Comparison of ENCODE assay signal across 8 cellular contexts in the genomic region with DNA sequence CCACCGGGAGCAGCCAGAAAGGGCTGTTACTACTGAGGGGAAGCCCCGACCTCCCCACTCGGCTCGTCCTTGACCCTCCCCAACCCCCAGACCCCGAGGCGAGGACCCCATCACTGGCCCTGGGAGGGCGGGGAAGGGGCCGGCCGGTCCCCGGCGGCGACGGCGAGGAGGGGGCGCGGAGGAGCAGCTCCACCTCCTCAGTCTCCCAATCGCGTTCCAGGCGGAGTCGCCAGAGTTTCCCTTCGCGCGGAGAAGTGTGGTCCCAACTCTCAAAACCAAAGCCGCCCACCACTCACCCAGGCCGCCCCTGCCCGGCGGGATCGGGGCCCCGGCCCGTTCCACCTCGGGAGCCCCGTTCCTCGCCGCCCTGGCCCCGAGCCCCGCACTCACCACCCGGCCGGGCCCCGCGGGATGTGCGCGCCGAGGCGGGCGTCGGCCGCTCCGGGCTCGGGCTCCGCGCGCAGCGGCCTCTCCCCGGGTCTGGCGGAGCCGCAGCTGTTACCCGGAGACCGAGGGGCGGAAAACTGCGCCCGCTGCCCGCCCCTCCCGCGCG. TPM values are rescaled to one million over a fixed set of nuclear protein-coding genes. Genes with fewer than 3 reads are reported as not detected.
DNase-seq lines count a peak whose midpoint lies in the region; ATAC-seq and TF ChIP-seq lines count a peak whose summit lies in the region.

No MANE protein-coding gene starts in this region.

- no peak overlapping the region for H3K27ac Mint-ChIP-seq in stimulated activated memory B cell treated with anti-CD40 and anti-IgM and Interleukin-4, amounts not matched to agents 10 μg/mL and 1 μg/mL and 100 μg/mL, for 72 hours

- H3K27me3 ChIP-seq in MG63 = no peaks in the 10 kb centered on the region
- H3K27me3 ChIP-seq in mammary epithelial cell (ENCODE audit: insufficient read depth, low read length) = no peaks in the 10 kb centered on the region
- no peaks in the 10 kb centered on the region for H3K27me3 ChIP-seq in kidney epithelial cell (ENCODE audit: control insufficient read depth, insufficient read depth, low read length)

- H3K4me1 Mint-ChIP-seq in stimulated activated memory B cell treated with anti-CD40 and anti-IgM and Interleukin-4, amounts not matched to agents 10 μg/mL and 1 μg/mL and 100 μg/mL, for 72 hours = peaks cover 9% of the 10 kb centered on the region

- peak overlapping the region; percentile 61 for H3K27ac ChIP-seq in mammary epithelial cell (ENCODE audit: insufficient read depth, low read depth, low read length)

- peak overlapping the region; percentile 25 for H2AFZ ChIP-seq in mammary epithelial cell (ENCODE audit: low read depth, low read length)

- peaks cover 35% of the 10 kb centered on the region for H3K27me3 Mint-ChIP-seq in stimulated activated memory B cell treated with anti-CD40 and anti-IgM and Interleukin-4, amounts not matched to agents 10 μg/mL and 1 μg/mL and 100 μg/mL, for 72 hours

- in situ Hi-C loops in mammary epithelial cell (cut with MboI; ENCODE audit: low sequenced_read_pairs in 2 of 2) = no loop called here

- peaks cover 89% of the 10 kb centered on the region for H3K79me2 ChIP-seq in mammary epithelial cell (ENCODE audit: insufficient read depth, low read length)

- CTCF ChIA-PET in mammary epithelial cell (lab: Charles Lee; ENCODE audit: low non-redundant PET) = interaction anchor here (0.6 kb wide), 1 partner anchor 234 kb away, joined by 3 read pairs; no protein-coding TSS in a partner anchor

- no peak overlapping the region for H3K4me3 Mint-ChIP-seq in stimulated activated memory B cell treated with anti-CD40 and anti-IgM and Interleukin-4, amounts not matched to agents 10 μg/mL and 1 μg/mL and 100 μg/mL, for 72 hours

- DNase-seq in NCI-H82 (lab: John Stamatoyannopoulos, UW) (peak; percentile 50), NCI-H82 treated with DMSO at 0.1 percent for 48 hours (lab: John Stamatoyannopoulos, UW; ENCODE audit: unreplicated experiment) (no peak), MG63 (peak; percentile 27), mammary epithelial cell (no peak), kidney epithelial cell (ENCODE audit: low read depth) (no peak), GDM1 (lab: John Stamatoyannopoulos, UW) (no peak)

- BruUV-seq in mammary epithelial cell (replicated peaks; lab: Mats Ljungman, UMichigan) = no TSS peak

- dilution Hi-C loops in mammary epithelial cell (cut with HindIII; ENCODE audit: low sequenced_read_pairs) = no loop called here

- no peaks in the 10 kb centered on the region for H3K9me3 Mint-ChIP-seq in stimulated activated memory B cell treated with anti-CD40 and anti-IgM and Interleukin-4, amounts not matched to agents 10 μg/mL and 1 μg/mL and 100 μg/mL, for 72 hours

- TF ChIP-seq CTCF in mammary epithelial cell (conservative IDR thresholded peaks at IDR 0.05 in 1 of 2, IDR thresholded peaks at IDR 0.05 in 1 of 2; ENCODE audit: extremely low read depth in 1 of 2, insufficient read depth in 1 of 2, low read depth in 1 of 2, low read length in 2 of 2) (no peak), kidney epithelial cell (IDR thresholded peaks at IDR 0.05; ENCODE audit: insufficient read depth, low read length, poor library complexity, severe bottlenecking) (no peak)

- H3K36me3 ChIP-seq in MG63 (no peaks in the 10 kb centered on the region; the same call in 1 of the 2 replicates), mammary epithelial cell (ENCODE audit: insufficient read depth, low read length) (no peaks in the 10 kb centered on the region), kidney epithelial cell (ENCODE audit: control insufficient read depth, insufficient read depth, low read length) (peaks cover 3% of the 10 kb centered on the region)

- H3K9ac ChIP-seq in mammary epithelial cell (ENCODE audit: insufficient read depth, low read length) = peak overlapping the region; percentile 78

- WGBS in mammary epithelial cell (ENCODE audit: low coverage, missing lambda C conversion rate) = under 1% methylated on average over 21 of the region's 65 CpGs

- H3K36me3 Mint-ChIP-seq in stimulated activated memory B cell treated with anti-CD40 and anti-IgM and Interleukin-4, amounts not matched to agents 10 μg/mL and 1 μg/mL and 100 μg/mL, for 72 hours = peaks cover 7% of the 10 kb centered on the region

- H3K9me3 ChIP-seq in MG63 = no peaks in the 10 kb centered on the region
- H3K9me3 ChIP-seq in mammary epithelial cell (replicated peaks; ENCODE audit: insufficient read depth, low read length) = no peaks in the 10 kb centered on the region

- H4K20me1 ChIP-seq in mammary epithelial cell (ENCODE audit: insufficient read depth, low read length) = no peaks in the 10 kb centered on the region

- intact Hi-C loops in mammary epithelial cell (cut with micrococcal nuclease) = no loop called here

- peaks cover 81% of the 10 kb centered on the region for H3K4me1 ChIP-seq in mammary epithelial cell (ENCODE audit: insufficient read depth, low read length)

- peak; percentile 58 for ATAC-seq in stimulated activated memory B cell treated with anti-CD40 and anti-IgM and Interleukin-4, amounts not matched to agents 10 μg/mL and 1 μg/mL and 100 μg/mL, for 72 hours
- no peak for ATAC-seq in HG03520 (IDR thresholded peaks at IDR 0.05; ENCODE audit: unreplicated experiment)

- peak overlapping the region; percentile 50 for H3K4me3 ChIP-seq in MG63
- H3K4me3 ChIP-seq in mammary epithelial cell (replicated peaks in 1 of 3; ENCODE audit: insufficient read depth in 1 of 3, low read depth in 2 of 3, low read length in 3 of 3) = peak overlapping the region; percentile 54 to 67 (median 61)
- peak overlapping the region; percentile 81 for H3K4me3 ChIP-seq in kidney epithelial cell (ENCODE audit: low read depth, low read length)

- peak overlapping the region; percentile 86 for H3K4me2 ChIP-seq in mammary epithelial cell (ENCODE audit: insufficient read depth, low read depth, low read length)

RNA-seq across cellular contexts. Expression of a gene that starts 0.9 kb away (rescaled TPM):
- 1.6 and 7.0 TPM in 2 replicates for total RNA-seq in MG63 (2014; rRNA removed; shearing (Covaris generic); ENCODE audit: low replicate concordance)
- 100 to 1,000 TPM; 163 to 195 TPM for total RNA-seq in mammary epithelial cell
- 100 TPM for polyA plus RNA-seq in mammary epithelial cell
- polyA minus RNA-seq in mammary epithelial cell = 205 TPM
- total RNA-seq in kidney epithelial cell = 115 and 137 TPM in 2 replicates

RNA-seq across cellular contexts. Expression of a gene that starts 11.0 kb away (rescaled TPM):
- 26.9 and 28.6 TPM in 2 replicates for total RNA-seq in MG63 (2014; rRNA removed; shearing (Covaris generic); ENCODE audit: low replicate concordance)
- 10 to 100 TPM; 25.6 to 27.3 TPM for total RNA-seq in mammary epithelial cell
- polyA plus RNA-seq in mammary epithelial cell = 46.3 TPM
- polyA minus RNA-seq in mammary epithelial cell = 13.6 TPM
- total RNA-seq in kidney epithelial cell = 39.2 and 46.4 TPM in 2 replicates

RNA-seq across cellular contexts. Expression of a gene that starts 11.1 kb away (rescaled TPM):
- total RNA-seq in MG63 (2014; rRNA removed; shearing (Covaris generic); ENCODE audit: low replicate concordance) = 316 and 348 TPM in 2 replicates
- total RNA-seq in mammary epithelial cell (100 to 1,000 TPM in 1 of 2 donors, 10 to 100 TPM in 1; 80.5 to 270 TPM), kidney epithelial cell (374 and 462 TPM in 2 replicates)
- polyA plus RNA-seq in mammary epithelial cell = 224 TPM
- polyA minus RNA-seq in mammary epithelial cell = 32.7 TPM

RNA-seq across cellular contexts. Expression of a gene that starts 17.6 kb away (rescaled TPM):
- 6.8 and 25.3 TPM in 2 replicates for total RNA-seq in MG63 (2014; rRNA removed; shearing (Covaris generic); ENCODE audit: low replicate concordance)
- total RNA-seq in mammary epithelial cell (10 to 100 TPM in 1 of 2 donors, 1 to 10 TPM in 1; 7.2 to 13.2 TPM), kidney epithelial cell (5.7 and 6.8 TPM in 2 replicates)
- polyA plus RNA-seq in mammary epithelial cell = 11.7 TPM
- polyA minus RNA-seq in mammary epithelial cell = 10.1 TPM

RNA-seq across cellular contexts. Expression of a gene that starts 56.9 kb away (rescaled TPM):
- total RNA-seq in MG63 (2014; rRNA removed; shearing (Covaris generic); ENCODE audit: low replicate concordance) = not detected in 2 replicates
- total RNA-seq in mammary epithelial cell (not detected), kidney epithelial cell (0.46 TPM in 1 of 2 replicates, not detected in the other)
- not detected for polyA plus RNA-seq in mammary epithelial cell
- polyA minus RNA-seq in mammary epithelial cell = not detected

Comparison
In these comparisons a context has a peak if more than half of its experiments do, and no peak if none do; other contexts are left out.
1. DNase-seq: peak in NCI-H82 (single experiment) and MG63 (single experiment); none in NCI-H82 treated with DMSO at 0.1 percent for 48 hours (single experiment), mammary epithelial cell (single experiment), kidney epithelial cell (single experiment) and GDM1 (single experiment).
2. RNA of a gene that starts 0.9 kb away (total RNA-seq): 163 to 195 TPM in mammary epithelial cell and 115 to 137 TPM in kidney epithelial cell; 1.6 to 7.0 TPM in MG63; every median in the first group is over 10 times any median in the second.
3. Peak in every context shown above with its lines, with median percentiles within 50 percentile points of each other: H3K4me3 ChIP-seq.